ENCODE assay signal across 28 cellular contexts in the genomic region with DNA sequence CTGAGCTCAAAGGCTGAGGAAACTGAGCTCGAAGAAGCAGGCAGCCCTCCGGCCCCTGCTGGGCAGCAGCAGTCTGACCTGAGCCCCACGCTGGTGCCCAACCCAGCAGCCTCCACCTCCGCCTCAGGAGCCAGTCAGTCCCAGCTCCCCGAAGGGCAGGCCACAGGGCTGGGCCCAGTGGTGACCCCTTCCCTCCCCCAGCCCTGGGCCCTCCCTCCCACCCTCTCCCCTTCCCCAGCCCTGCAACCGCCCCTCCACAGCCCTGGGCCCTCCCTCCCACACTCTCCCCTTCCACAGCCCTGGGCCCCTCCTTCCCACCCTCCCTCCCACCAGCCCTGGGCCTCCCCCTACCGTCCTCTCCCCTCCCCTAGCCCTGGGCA.
"Had no signal": no experiment of that assay in that cellular context is flagged by ENCODE, and none has a peak within 500 bp of the region (broad histone marks: within the 10 kb centered on the region; RNA-seq: fewer than 3 reads in every experiment).

No MANE protein-coding gene starts in this region.

- H3K36me3 ChIP-seq: gastroesophageal sphincter, heart left ventricle, left lung, neural progenitor cell, ovary, stomach, suprapubic skin, tibial nerve, uterus had no signal

- H3K9me3 Mint-ChIP-seq: activated CD4-positive, alpha-beta T cell treated with anti-CD3 and anti-CD28 coated beads, Interleukin-2, amount 10 ng/mL, durations not matched to agents 7 days and 5 days; activated naive CD4-positive, alpha-beta T cell treated with anti-CD3 and anti-CD28 coated beads, Interleukin-2, amount 10 ng/mL, durations not matched to agents 7 days and 5 days; activated T-cell treated with anti-CD3 and anti-CD28 coated beads, Interleukin-2, amount 50 U/mL, for 72 hours; endodermal cell; mesothelial cell of epicardium; naive thymus-derived CD8-positive, alpha-beta T cell; neural progenitor cell; T-cell; T-helper 2 cell treated with Interferon-gamma antibody and Interleukin-4, amounts not matched to agents 5 μg/mL and 100 μg/mL, for 36 hours had no signal

- H3K4me1 Mint-ChIP-seq: activated CD4-positive, alpha-beta T cell treated with anti-CD3 and anti-CD28 coated beads, Interleukin-2, amount 10 ng/mL, durations not matched to agents 7 days and 5 days; activated naive CD4-positive, alpha-beta T cell treated with anti-CD3 and anti-CD28 coated beads, Interleukin-2, amount 10 ng/mL, durations not matched to agents 7 days and 5 days; mesothelial cell of epicardium; T-cell had no signal

- ATAC-seq: activated T-cell treated with anti-CD3 and anti-CD28 coated beads, Interleukin-2, amount 50 U/mL, for 72 hours; left lung; naive thymus-derived CD8-positive, alpha-beta T cell; psoas muscle; right cardiac atrium; T-cell had no signal

- H3K4me1 ChIP-seq: gastroesophageal sphincter, left lung, neural progenitor cell, psoas muscle, stomach, suprapubic skin, tibial nerve, uterus had no signal

- H3K9me3 ChIP-seq: gastroesophageal sphincter, heart left ventricle, left lung, ovary, psoas muscle, stomach, suprapubic skin, tibial nerve, uterus had no signal

- H3K9ac ChIP-seq: neural progenitor cell had no signal

- H3K27ac ChIP-seq: coronary artery, gastroesophageal sphincter, heart left ventricle, left lung, neural progenitor cell, ovary, psoas muscle, stomach, suprapubic skin, tibial nerve, uterus, VCaP had no signal

- DNase-seq: activated CD4-positive, alpha-beta T cell treated with anti-CD3 and anti-CD28 coated beads, Interleukin-2, amount 10 ng/mL, durations not matched to agents 7 days and 5 days; activated CD8-positive, alpha-beta memory T cell treated with anti-CD3 and anti-CD28 coated beads for 24 hours; activated effector memory CD4-positive, alpha-beta T cell treated with Interleukin-2 at 50 U/mL for 16 hours; activated T-cell treated with anti-CD3 and anti-CD28 coated beads, Interleukin-2, amount 50 U/mL, for 72 hours; amygdala; cerebellar nuclear complex; endodermal cell; stimulated activated CD4-positive, alpha-beta T cell treated with anti-CD3 and anti-CD28 coated beads, Interleukin-1b, Interleukin-23, amount 100 ng/mL, for 48 hours; stomach; T-cell; uterus had no signal

- H3K36me3 Mint-ChIP-seq: activated naive CD4-positive, alpha-beta T cell treated with anti-CD3 and anti-CD28 coated beads, Interleukin-2, amount 10 ng/mL, durations not matched to agents 7 days and 5 days; mesothelial cell of epicardium; naive thymus-derived CD8-positive, alpha-beta T cell; neural progenitor cell; T-cell had no signal

- H3K27ac Mint-ChIP-seq: activated CD4-positive, alpha-beta T cell treated with anti-CD3 and anti-CD28 coated beads, Interleukin-2, amount 10 ng/mL, durations not matched to agents 7 days and 5 days; activated naive CD4-positive, alpha-beta T cell treated with anti-CD3 and anti-CD28 coated beads, Interleukin-2, amount 10 ng/mL, durations not matched to agents 7 days and 5 days; activated T-cell treated with anti-CD3 and anti-CD28 coated beads, Interleukin-2, amount 50 U/mL, for 72 hours; endodermal cell; mesothelial cell of epicardium; naive thymus-derived CD8-positive, alpha-beta T cell; neural progenitor cell; T-cell; T-helper 2 cell treated with Interferon-gamma antibody and Interleukin-4, amounts not matched to agents 5 μg/mL and 100 μg/mL, for 36 hours had no signal

- H3K27me3 ChIP-seq: neural progenitor cell, ovary, uterus had no signal

- H3K4me3 ChIP-seq: coronary artery, gastroesophageal sphincter, heart left ventricle, left lung, neural progenitor cell, ovary, psoas muscle, stomach, suprapubic skin, tibial nerve, uterus had no signal

- H3K4me3 Mint-ChIP-seq: activated CD4-positive, alpha-beta T cell treated with anti-CD3 and anti-CD28 coated beads, Interleukin-2, amount 10 ng/mL, durations not matched to agents 7 days and 5 days; activated naive CD4-positive, alpha-beta T cell treated with anti-CD3 and anti-CD28 coated beads, Interleukin-2, amount 10 ng/mL, durations not matched to agents 7 days and 5 days; activated T-cell treated with anti-CD3 and anti-CD28 coated beads, Interleukin-2, amount 50 U/mL, for 72 hours; endodermal cell; mesothelial cell of epicardium; naive thymus-derived CD8-positive, alpha-beta T cell; neural progenitor cell; T-cell; T-helper 2 cell treated with Interferon-gamma antibody and Interleukin-4, amounts not matched to agents 5 μg/mL and 100 μg/mL, for 36 hours had no signal

- H2AFZ ChIP-seq: neural progenitor cell had no signal

- H3K4me2 ChIP-seq: neural progenitor cell had no signal

- FAIRE-seq: bronchial epithelial cell, keratinocyte had no signal
